Comparison of ENCODE assay signal across 8 cellular contexts in genomic region chr15:85329561-85330421, GRCh38. TPM values are rescaled to one million over a fixed set of nuclear protein-coding genes. Genes with fewer than 3 reads are reported as not detected.
DNase-seq lines count a peak whose midpoint lies in the region; ATAC-seq and TF ChIP-seq lines count a peak whose summit lies in the region.

No MANE protein-coding gene starts in this region.

- H3K27ac Mint-ChIP-seq in activated T-helper 2 cell treated with anti-CD3 and anti-CD28 coated beads, Interferon-gamma antibody, Interleukin-2, Interleukin-4, amounts not matched to agents 10 μg/mL and 5 μg/mL and 100 μg/mL, durations not matched to agents 14 hours and 24 hours and 36 hours = peak overlapping the region; percentile 96
- peak overlapping the region; percentile 99 for H3K27ac Mint-ChIP-seq in stimulated activated naive B cell treated with anti-CD40 and anti-IgM and Interleukin-4, amounts not matched to agents 10 μg/mL and 1 μg/mL and 100 μg/mL, for 72 hours

- no peaks in the 10 kb centered on the region for H4K20me1 ChIP-seq in KMS-11 (ENCODE audit: insufficient read depth)

- peak overlapping the region; percentile 79 for H3K4me2 ChIP-seq in KMS-11

- H2AFZ ChIP-seq in KMS-11 (ENCODE audit: low read depth) = peak overlapping the region; percentile 72

- peak; percentile 56 for DNase-seq in activated T-helper 2 cell treated with anti-CD3 and anti-CD28 coated beads, Interferon-gamma antibody, Interleukin-2, Interleukin-4, amounts not matched to agents 10 μg/mL and 5 μg/mL and 100 μg/mL, durations not matched to agents 14 hours and 24 hours and 36 hours (ENCODE audit: low spot score)
- DNase-seq in hepatic stellate cell (ENCODE audit: low spot score) (peak; percentile 57), GF-D8 (lab: John Stamatoyannopoulos, UW) (no peak), posterior vena cava (ENCODE audit: low spot score) (no peak)
- peak; percentile 76 for DNase-seq in stimulated activated naive B cell treated with anti-CD40 and anti-IgM and Interleukin-4, amounts not matched to agents 10 μg/mL and 1 μg/mL and 100 μg/mL, for 72 hours

- peak overlapping the region; percentile 91 for H3K4me3 Mint-ChIP-seq in activated T-helper 2 cell treated with anti-CD3 and anti-CD28 coated beads, Interferon-gamma antibody, Interleukin-2, Interleukin-4, amounts not matched to agents 10 μg/mL and 5 μg/mL and 100 μg/mL, durations not matched to agents 14 hours and 24 hours and 36 hours (ENCODE audit: low read depth)
- H3K4me3 Mint-ChIP-seq in stimulated activated naive B cell treated with anti-CD40 and anti-IgM and Interleukin-4, amounts not matched to agents 10 μg/mL and 1 μg/mL and 100 μg/mL, for 72 hours = peak overlapping the region; percentile 94 to 97

- H3K9ac ChIP-seq in KMS-11 = peak overlapping the region; percentile 42; the same call in 1 of the 2 replicates

- H3K27me3 Mint-ChIP-seq in activated T-helper 2 cell treated with anti-CD3 and anti-CD28 coated beads, Interferon-gamma antibody, Interleukin-2, Interleukin-4, amounts not matched to agents 10 μg/mL and 5 μg/mL and 100 μg/mL, durations not matched to agents 14 hours and 24 hours and 36 hours (ENCODE audit: low read depth) = no peaks in the 10 kb centered on the region
- H3K27me3 Mint-ChIP-seq in stimulated activated naive B cell treated with anti-CD40 and anti-IgM and Interleukin-4, amounts not matched to agents 10 μg/mL and 1 μg/mL and 100 μg/mL, for 72 hours = no peaks in the 10 kb centered on the region

- peaks cover 48% of the 10 kb centered on the region for H3K4me1 Mint-ChIP-seq in activated T-helper 2 cell treated with anti-CD3 and anti-CD28 coated beads, Interferon-gamma antibody, Interleukin-2, Interleukin-4, amounts not matched to agents 10 μg/mL and 5 μg/mL and 100 μg/mL, durations not matched to agents 14 hours and 24 hours and 36 hours (ENCODE audit: low read depth)
- peaks cover 56 to 74% of the 10 kb centered on the region in 2 donors for H3K4me1 Mint-ChIP-seq in stimulated activated naive B cell treated with anti-CD40 and anti-IgM and Interleukin-4, amounts not matched to agents 10 μg/mL and 1 μg/mL and 100 μg/mL, for 72 hours

- H3K4me3 ChIP-seq in GM12875 (ENCODE audit: low read depth, low read length) (peak overlapping the region; percentile 42), KMS-11 (IDR thresholded peaks at IDR 0.05; ENCODE audit: insufficient read depth, low read depth, low read length) (no peak overlapping the region)

- peak overlapping the region; percentile 59 for H3K27ac ChIP-seq in KMS-11

- H3K9me3 Mint-ChIP-seq in activated T-helper 2 cell treated with anti-CD3 and anti-CD28 coated beads, Interferon-gamma antibody, Interleukin-2, Interleukin-4, amounts not matched to agents 10 μg/mL and 5 μg/mL and 100 μg/mL, durations not matched to agents 14 hours and 24 hours and 36 hours = no peaks in the 10 kb centered on the region
- no peaks in the 10 kb centered on the region for H3K9me3 Mint-ChIP-seq in stimulated activated naive B cell treated with anti-CD40 and anti-IgM and Interleukin-4, amounts not matched to agents 10 μg/mL and 1 μg/mL and 100 μg/mL, for 72 hours

- H3K79me2 ChIP-seq in KMS-11 (ENCODE audit: insufficient read depth, low read depth) = no peaks in the 10 kb centered on the region

- H3K27me3 ChIP-seq in KMS-11 (ENCODE audit: insufficient read depth, low read depth) = no peaks in the 10 kb centered on the region

- no peaks in the 10 kb centered on the region for H3K36me3 Mint-ChIP-seq in activated T-helper 2 cell treated with anti-CD3 and anti-CD28 coated beads, Interferon-gamma antibody, Interleukin-2, Interleukin-4, amounts not matched to agents 10 μg/mL and 5 μg/mL and 100 μg/mL, durations not matched to agents 14 hours and 24 hours and 36 hours (ENCODE audit: low read depth)
- H3K36me3 Mint-ChIP-seq in stimulated activated naive B cell treated with anti-CD40 and anti-IgM and Interleukin-4, amounts not matched to agents 10 μg/mL and 1 μg/mL and 100 μg/mL, for 72 hours = peaks cover 0 to 4% of the 10 kb centered on the region in 2 donors

- no peaks in the 10 kb centered on the region for H3K36me3 ChIP-seq in KMS-11 (ENCODE audit: insufficient read depth)

- H3K4me1 ChIP-seq in KMS-11 (ENCODE audit: low read depth, poor library complexity, severe bottlenecking) = peaks cover 29% of the 10 kb centered on the region

- intact Hi-C loops in activated T-helper 2 cell treated with anti-CD3 and anti-CD28 coated beads, Interferon-gamma antibody, Interleukin-2, Interleukin-4, amounts not matched to agents 10 μg/mL and 5 μg/mL and 100 μg/mL, durations not matched to agents 14 hours and 24 hours and 36 hours (cut with micrococcal nuclease) = loop anchor here (1.0 to 10.0 kb wide), 5 partner anchors 29 to 315 kb away; partner anchors contain the start of gene AKAP13
- intact Hi-C loops in posterior vena cava (cut with DNase I) = loop anchor here (10.0 kb wide), 3 partner anchors 85 to 195 kb away; no protein-coding TSS in a partner anchor

- no peak for TF ChIP-seq CTCF in GM12875 (IDR thresholded peaks at IDR 0.05; ENCODE audit: borderline replicate concordance, insufficient read depth, low read depth, low read length)
- no peak for TF ChIP-seq CTCF in KMS-11 (conservative IDR thresholded peaks at IDR 0.05; ENCODE audit: low read depth, low read length)

- ATAC-seq in GM21529 (IDR thresholded peaks at IDR 0.05; ENCODE audit: unreplicated experiment) = peak; percentile 62
- peak; percentile 69 to 74 for ATAC-seq in stimulated activated naive B cell treated with anti-CD40 and anti-IgM and Interleukin-4, amounts not matched to agents 10 μg/mL and 1 μg/mL and 100 μg/mL, for 72 hours (replicated peaks)

RNA-seq across cellular contexts. Expression of gene AKAP13, which starts 50.6 kb away (rescaled TPM):
- total RNA-seq in activated T-helper 2 cell treated with anti-CD3 and anti-CD28 coated beads, Interferon-gamma antibody, Interleukin-2, Interleukin-4, amounts not matched to agents 10 μg/mL and 5 μg/mL and 100 μg/mL, durations not matched to agents 14 hours and 24 hours and 36 hours = 92.1 and 107 TPM in 2 replicates
- total RNA-seq in posterior vena cava = 100 to 1,000 TPM; 214 TPM

Comparison
In these comparisons a context has a peak if more than half of its experiments do, and no peak if none do; other contexts are left out.
1. DNase-seq: peak in activated T-helper 2 cell treated with anti-CD3 and anti-CD28 coated beads, Interferon-gamma antibody, Interleukin-2, Interleukin-4, amounts not matched to agents 10 μg/mL and 5 μg/mL and 100 μg/mL, durations not matched to agents 14 hours and 24 hours and 36 hours (single experiment), hepatic stellate cell (single experiment) and stimulated activated naive B cell treated with anti-CD40 and anti-IgM and Interleukin-4, amounts not matched to agents 10 μg/mL and 1 μg/mL and 100 μg/mL, for 72 hours (single experiment); none in GF-D8 (single experiment) and posterior vena cava (single experiment).